In genomic region chr4:48483006-48483776, GRCh38 we compare ENCODE assay signal across 8 cellular contexts. TPM values are rescaled to one million over a fixed set of nuclear protein-coding genes. Genes with fewer than 3 reads are reported as not detected.
A peak's percentile ranks its signal among the peaks of the same experiment; 100 is the strongest.
DNase-seq lines count a peak whose midpoint lies in the region; ATAC-seq and TF ChIP-seq lines count a peak whose summit lies in the region.

TSS of gene SLC10A4 (plus strand) at chr4:48483343. CDS start at chr4:48483562, 219 bp downstream.

- H3K9me3 ChIP-seq in testis, result no peaks in the 10 kb centered on the region

- in situ Hi-C loops in KBM-7 (cut with MboI; ENCODE audit: low pct_unique_long_range_greater_than_20kb, low sequenced_read_pairs), result no loop called here

- no peak within 1 kb of the TSS for H3K27ac ChIP-seq in testis

- H3K4me3 ChIP-seq in testis, result peak within 1 kb of the TSS; percentile 32 to 41

- ATAC-seq in HG03378 (IDR thresholded peaks at IDR 0.05; ENCODE audit: unreplicated experiment) (no peak), HG03196 (IDR thresholded peaks at IDR 0.05; ENCODE audit: unreplicated experiment) (no peak)

- DNase-seq in Daoy (ENCODE audit: low read depth), result peak; percentile 27
- DNase-seq in KBM-7, result peak; percentile 65
- peak; percentile 60 for DNase-seq in activated CD8-positive, alpha-beta memory T cell treated with anti-CD3 and anti-CD28 coated beads, Interleukin-2, amount 50 U/mL, for 48 hours
- peak; percentile 83 for DNase-seq in iPS-NIHi11 (ENCODE audit: low spot score)
- no peak for DNase-seq in testis
- no peak for DNase-seq in cortex of kidney (lab: John Stamatoyannopoulos, UW)

- TF ChIP-seq CTCF in testis (IDR thresholded peaks at IDR 0.05), result no peak

- peaks cover 3% of the 10 kb centered on the region for H3K4me1 ChIP-seq in testis

- H3K36me3 ChIP-seq in testis (ENCODE audit: low read depth, missing control alignments), result no peaks in the 10 kb centered on the region

- no peaks in the 10 kb centered on the region for H3K27me3 ChIP-seq in testis

- intact Hi-C loops in testis (cut with DNase I; ENCODE audit: low total_unique reads), result no loop called here

- WGBS in testis, 2 donors, result 3 to 5% methylated on average over 22 to 24 of the region's 85 CpGs

- no peak for TF ChIP-seq POLR2A in testis (IDR thresholded peaks at IDR 0.05)

RNA-seq across cellular contexts. Expression of gene SLC10A4, which starts in this region (rescaled TPM):
- 0.23 TPM in 1 of 2 replicates, not detected in the other for total RNA-seq in Daoy (2014; rRNA removed; shearing (Covaris generic))
- total RNA-seq in testis, result 1 to 10 TPM; 1.1 to 2.0 TPM
- 0.69 TPM for polyA plus RNA-seq in testis (ENCODE audit: insufficient read depth, low read depth, low replicate concordance)

Comparison
In these comparisons a context has a peak if more than half of its experiments do, and no peak if none do; other contexts are left out.
1. Peak in DNase-seq in Daoy; RNA of the gene not detected or under 1 TPM.
2. DNase-seq: peak in KBM-7 (single experiment), activated CD8-positive, alpha-beta memory T cell treated with anti-CD3 and anti-CD28 coated beads, Interleukin-2, amount 50 U/mL, for 48 hours (single experiment) and iPS-NIHi11 (single experiment); none in testis (single experiment) and cortex of kidney (single experiment).